ENCODE assay signal across 9 cellular contexts in the genomic region with DNA sequence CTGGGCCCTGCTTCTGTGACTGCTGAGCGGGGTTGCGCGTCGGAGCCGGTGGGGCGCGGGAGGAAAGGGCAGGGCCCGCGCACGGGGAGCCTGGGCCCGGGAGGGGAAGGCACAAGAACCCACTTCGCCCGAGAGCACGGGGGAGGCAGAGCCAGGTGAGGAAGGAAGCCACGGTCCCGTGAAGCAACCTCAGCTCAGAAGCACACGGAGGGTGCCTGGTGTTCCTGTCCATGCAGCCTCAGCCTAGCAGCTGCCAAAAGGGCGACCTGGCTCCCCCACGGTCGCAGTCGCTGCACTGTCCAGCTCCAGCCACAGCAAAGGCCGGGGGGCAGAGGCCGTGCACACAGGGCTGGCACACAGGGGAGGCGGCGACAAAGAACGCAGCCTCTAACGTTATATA. TPM values are rescaled to one million over a fixed set of nuclear protein-coding genes. Genes with fewer than 3 reads are reported as not detected.
DNase-seq lines count a peak whose midpoint lies in the region; ATAC-seq lines count a peak whose summit lies in the region.
"Had no signal": no experiment of that assay in that cellular context is flagged by ENCODE, and none has a peak within 500 bp of the region (broad histone marks: within the 10 kb centered on the region; RNA-seq: fewer than 3 reads in every experiment).

No MANE protein-coding gene starts in this region.

- H3K36me3 Mint-ChIP-seq in activated T-helper 17 cell treated with anti-CD3 and anti-CD28 coated beads, Interleukin-2, amount 50 U/mL, for 72 hours (ENCODE audit: low read depth): peaks cover 72% of the 10 kb centered on the region

- peaks cover 48% of the 10 kb centered on the region for H3K4me1 Mint-ChIP-seq in activated T-helper 17 cell treated with anti-CD3 and anti-CD28 coated beads, Interleukin-2, amount 50 U/mL, for 72 hours

- H3K27me3 Mint-ChIP-seq in activated T-helper 17 cell treated with anti-CD3 and anti-CD28 coated beads, Interleukin-2, amount 50 U/mL, for 72 hours: no peaks in the 10 kb centered on the region

- peak overlapping the region; percentile 87 for H3K4me3 Mint-ChIP-seq in activated T-helper 17 cell treated with anti-CD3 and anti-CD28 coated beads, Interleukin-2, amount 50 U/mL, for 72 hours

- no peaks in the 10 kb centered on the region for H3K9me3 ChIP-seq in muscle layer of colon (ENCODE audit: low read length)

- no peak overlapping the region for H3K9ac ChIP-seq in muscle layer of colon (ENCODE audit: low read length)

- no peak for ATAC-seq in activated T-helper 17 cell treated with anti-CD3 and anti-CD28 coated beads, Interleukin-2, amount 50 U/mL, for 72 hours (replicated peaks)
- ATAC-seq in HG02852 (IDR thresholded peaks at IDR 0.05; ENCODE audit: unreplicated experiment) (no peak), HG03159 (IDR thresholded peaks at IDR 0.05; ENCODE audit: unreplicated experiment) (no peak), GM21723 (IDR thresholded peaks at IDR 0.05; ENCODE audit: unreplicated experiment) (no peak)

- peak in 4 of 6 experiments; percentile 27 to 57 (median 48) for DNase-seq in stimulated activated naive CD4-positive, alpha-beta T cell (lab: John Stamatoyannopoulos, UW)
- DNase-seq in stimulated activated naive CD4-positive, alpha-beta T cell treated with Interleukin-2 at 50 U/mL for 16 hours (lab: John Stamatoyannopoulos, UW): no peak
- no peak for DNase-seq in midbrain (lab: John Stamatoyannopoulos, UW)
- DNase-seq: mesendoderm had no signal

- peak overlapping the region; percentile 38 for H3K27ac ChIP-seq in muscle layer of colon (ENCODE audit: low read depth, low read length)

- peak overlapping the region; percentile 92 for H3K27ac Mint-ChIP-seq in activated T-helper 17 cell treated with anti-CD3 and anti-CD28 coated beads, Interleukin-2, amount 50 U/mL, for 72 hours

- H3K4me3 ChIP-seq in muscle layer of colon (ENCODE audit: low read depth in 1 of 2, low read length in 2 of 2): no peak overlapping the region

- peaks cover 56% of the 10 kb centered on the region for H3K4me1 ChIP-seq in muscle layer of colon (ENCODE audit: insufficient read depth, low read length)

- peaks cover 32% of the 10 kb centered on the region for H3K36me3 ChIP-seq in muscle layer of colon (ENCODE audit: insufficient read depth, low read length)

- H3K27me3 ChIP-seq in muscle layer of colon (ENCODE audit: control insufficient read depth in 1 of 2, insufficient read depth in 2 of 2, low read length in 2 of 2): no peaks in the 10 kb centered on the region

- no peaks in the 10 kb centered on the region for H3K9me3 Mint-ChIP-seq in activated T-helper 17 cell treated with anti-CD3 and anti-CD28 coated beads, Interleukin-2, amount 50 U/mL, for 72 hours

RNA-seq across cellular contexts. Expression of a gene that starts 9.3 kb away (rescaled TPM):
- total RNA-seq in activated T-helper 17 cell treated with anti-CD3 and anti-CD28 coated beads, Interleukin-2, amount 50 U/mL, for 72 hours: under 1 TPM; 0.37 to 0.71 TPM

RNA-seq across cellular contexts. Expression of a gene that starts 24.7 kb away (rescaled TPM):
- total RNA-seq in activated T-helper 17 cell treated with anti-CD3 and anti-CD28 coated beads, Interleukin-2, amount 50 U/mL, for 72 hours: 100 to 1,000 TPM in 1 of 2 donors, 10 to 100 TPM in 1; 96.5 to 107 TPM

RNA-seq across cellular contexts. Expression of a gene that starts 43.4 kb away (rescaled TPM):
- 10 to 100 TPM; 17.9 to 28.2 TPM for total RNA-seq in activated T-helper 17 cell treated with anti-CD3 and anti-CD28 coated beads, Interleukin-2, amount 50 U/mL, for 72 hours

RNA-seq across cellular contexts. Expression of a gene that starts 50.7 kb away (rescaled TPM):
- 10 to 100 TPM; 65.9 to 82.5 TPM for total RNA-seq in activated T-helper 17 cell treated with anti-CD3 and anti-CD28 coated beads, Interleukin-2, amount 50 U/mL, for 72 hours

Comparison
In these comparisons a context has a peak if more than half of its experiments do, and no peak if none do; other contexts are left out.
1. DNase-seq: peak in stimulated activated naive CD4-positive, alpha-beta T cell (4 of 6); none in stimulated activated naive CD4-positive, alpha-beta T cell treated with Interleukin-2 at 50 U/mL for 16 hours (single experiment) and midbrain (single experiment).